Comparison of ENCODE assay signal across 10 cellular contexts in genomic region chr1:175600721-175601440, GRCh38.
DNase-seq lines count a peak whose midpoint lies in the region; ATAC-seq lines count a peak whose summit lies in the region.
"Had no signal": no experiment of that assay in that cellular context is flagged by ENCODE, and none has a peak within 500 bp of the region (broad histone marks: within the 10 kb centered on the region; RNA-seq: fewer than 3 reads in every experiment).

No MANE protein-coding gene starts in this region.

- H2AFZ ChIP-seq in GM23248: no peak overlapping the region

- in situ Hi-C loops in KBM-7 (cut with MboI; ENCODE audit: low pct_unique_long_range_greater_than_20kb, low sequenced_read_pairs): no loop called here
- in situ Hi-C loops in GM23248 (cut with MboI): no loop called here

- H3K4me2 ChIP-seq in GM23248 (ENCODE audit: unreplicated experiment): no peak overlapping the region

- no peaks in the 10 kb centered on the region for H3K27me3 ChIP-seq in GM23248 (replicated peaks; ENCODE audit: insufficient read depth)

- WGBS in GM23248 (ENCODE audit: low coverage in 1 of 2, low lambda C conversion rate in 2 of 2, missing lambda C conversion rate in 2 of 2), 2 experiments: 29 to 30% methylated on average over 9 of the region's 9 CpGs

- DNase-seq in KBM-7 (peak; percentile 48), memory B cell (ENCODE audit: low spot score in 2 of 2) (peak; percentile 21 to 35), GM23248 (no peak), NCI-H128 (lab: John Stamatoyannopoulos, UW; ENCODE audit: unreplicated experiment) (no peak), NCI-H1436 (lab: John Stamatoyannopoulos, UW) (no peak)
- no peak for DNase-seq in stimulated activated CD4-positive, alpha-beta T cell treated with anti-CD3 and anti-CD28 coated beads, Interleukin-2, amount 100 ng/mL, for 24 hours
- DNase-seq: foreskin melanocyte, NCI-H187 treated with DMSO at 0.1 percent for 48 hours had no signal

- H3K79me2 ChIP-seq in GM23248 (ENCODE audit: insufficient read depth): no peaks in the 10 kb centered on the region

- H3K9me3 ChIP-seq in GM23248 (ENCODE audit: low read depth): no peaks in the 10 kb centered on the region

- H3K4me3 ChIP-seq in GM23248: no peak overlapping the region

- no peaks in the 10 kb centered on the region for H3K9me3 Mint-ChIP-seq in memory B cell

- H3K4me1 ChIP-seq in GM23248 (ENCODE audit: insufficient read depth): no peaks in the 10 kb centered on the region

- peaks cover 42% of the 10 kb centered on the region for H3K4me1 Mint-ChIP-seq in memory B cell

- H3F3A ChIP-seq in GM23248 (ENCODE audit: insufficient read depth): no peaks in the 10 kb centered on the region

- no peaks in the 10 kb centered on the region for H3K9me2 ChIP-seq in GM23248 (ENCODE audit: insufficient read depth)

- H3K36me3 ChIP-seq in GM23248 (ENCODE audit: low read depth): no peaks in the 10 kb centered on the region

- H4K20me1 ChIP-seq in GM23248 (ENCODE audit: insufficient read depth): no peaks in the 10 kb centered on the region

- ATAC-seq in GM19025 (IDR thresholded peaks at IDR 0.05; ENCODE audit: low read depth, unreplicated experiment) (peak; percentile 78), HG02759 (IDR thresholded peaks at IDR 0.05; ENCODE audit: unreplicated experiment) (peak; percentile 80), memory B cell (ENCODE audit: low read depth) (peak; percentile 53)

- H3K36me3 Mint-ChIP-seq in memory B cell: no peaks in the 10 kb centered on the region

- no peaks in the 10 kb centered on the region for H3K27me3 Mint-ChIP-seq in memory B cell

- peak overlapping the region; percentile 97 for H3K27ac Mint-ChIP-seq in memory B cell

- H3K9ac ChIP-seq in GM23248: no peak overlapping the region

- peak overlapping the region; percentile 91 for H3K4me3 Mint-ChIP-seq in memory B cell

- no peak overlapping the region for H3K27ac ChIP-seq in GM23248

Comparison
In these comparisons a context has a peak if more than half of its experiments do, and no peak if none do; other contexts are left out.
1. DNase-seq: peak in KBM-7 (single experiment) and memory B cell (2 of 2); none in stimulated activated CD4-positive, alpha-beta T cell treated with anti-CD3 and anti-CD28 coated beads, Interleukin-2, amount 100 ng/mL, for 24 hours (0 of 2), GM23248 (single experiment), NCI-H128 (single experiment) and NCI-H1436 (single experiment).
2. Peak in every context shown above with its lines, with median percentiles within 50 percentile points of each other: ATAC-seq.